ENCODE assay signal across 8 cellular contexts in the genomic region with DNA sequence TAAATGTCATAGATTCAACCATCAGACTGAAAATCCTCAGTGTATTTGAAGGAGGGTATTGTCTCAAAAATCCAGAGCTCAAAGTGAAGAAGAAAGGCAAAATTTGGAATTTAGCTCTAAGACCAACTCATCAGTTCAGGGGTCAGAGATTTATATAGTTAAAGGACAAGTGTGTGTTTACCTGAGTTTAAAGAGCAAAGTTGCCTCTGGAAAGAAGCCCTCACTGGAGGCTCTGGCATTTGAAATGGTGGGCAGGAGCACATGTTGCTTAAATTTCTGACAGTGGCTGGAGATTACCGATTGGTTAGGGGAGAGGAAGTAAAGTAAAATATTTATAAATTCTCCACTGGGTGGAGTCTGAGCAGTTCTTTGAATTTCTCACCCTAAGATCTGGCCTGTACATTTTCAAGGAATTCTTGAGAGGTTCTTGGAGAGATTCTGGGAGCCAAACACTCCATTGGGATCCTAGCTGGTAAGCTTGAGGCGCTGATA. TPM values are rescaled to one million over a fixed set of nuclear protein-coding genes. Genes with fewer than 3 reads are reported as not detected.
DNase-seq lines count a peak whose midpoint lies in the region; ATAC-seq and TF ChIP-seq lines count a peak whose summit lies in the region.

A gene (plus strand): TSS at position 400 of the 492 bp plus-strand sequence. CDS start 7,704 bp downstream, outside the sequence.

- no peak within 1 kb of the TSS for H2AFZ ChIP-seq in PC-9
- H2AFZ ChIP-seq in mesenchymal stem cell (ENCODE audit: low read depth, low read length) = no peak within 1 kb of the TSS

- POLR2A ChIA-PET in PC-9 (lab: Charles Lee; ENCODE audit: unreplicated experiment) = no interaction called here

- H3K27ac Mint-ChIP-seq in activated T-helper 1 cell treated with anti-CD3 and anti-CD28 coated beads, Interleukin-12 subunit alpha, Interleukin-12 subunit beta, Interleukin-2, Interleukin-4 antibody, amounts not matched to agents 30 ng/mL and 10 ng/mL and 1 ng/mL, durations not matched to agents 14 hours and 24 hours and 36 hours = no peak within 1 kb of the TSS
- no peak within 1 kb of the TSS for H3K27ac Mint-ChIP-seq in natural killer cell treated with Interleukin-12 subunit alpha and Interleukin-12 subunit beta and Interleukin-15 and Interleukin-18, amount 100 ng/mL, for 72 hours

- no peak within 1 kb of the TSS for H4K8ac ChIP-seq in mesenchymal stem cell (ENCODE audit: low read length)

- no peaks in the 10 kb centered on the region for H4K20me1 ChIP-seq in PC-9 (ENCODE audit: insufficient read depth)

- H3K4me1 Mint-ChIP-seq in activated T-helper 1 cell treated with anti-CD3 and anti-CD28 coated beads, Interleukin-12 subunit alpha, Interleukin-12 subunit beta, Interleukin-2, Interleukin-4 antibody, amounts not matched to agents 30 ng/mL and 10 ng/mL and 1 ng/mL, durations not matched to agents 14 hours and 24 hours and 36 hours (ENCODE audit: low read depth) = no peaks in the 10 kb centered on the region
- H3K4me1 Mint-ChIP-seq in natural killer cell treated with Interleukin-12 subunit alpha and Interleukin-12 subunit beta and Interleukin-15 and Interleukin-18, amount 100 ng/mL, for 72 hours (ENCODE audit: low read depth in 2 of 2) = no peaks in the 10 kb centered on the region

- H3K18ac ChIP-seq in mesenchymal stem cell (ENCODE audit: low read depth in 1 of 2, low read length in 2 of 2) = no peak within 1 kb of the TSS

- H3K9ac ChIP-seq in mesenchymal stem cell (ENCODE audit: low read length) = peak within 1 kb of the TSS; percentile 75

- ATAC-seq in GM18520 (IDR thresholded peaks at IDR 0.05; ENCODE audit: unreplicated experiment) (peak; percentile 42), HG02798 (IDR thresholded peaks at IDR 0.05; ENCODE audit: poor library complexity, unreplicated experiment) (peak; percentile 59)
- no peak for ATAC-seq in natural killer cell treated with Interleukin-12 subunit alpha and Interleukin-12 subunit beta and Interleukin-15 and Interleukin-18, amount 100 ng/mL, for 72 hours

- H2BK15ac ChIP-seq in mesenchymal stem cell (ENCODE audit: low read depth, poor library complexity, severe bottlenecking) = no peak within 1 kb of the TSS

- H3K14ac ChIP-seq in mesenchymal stem cell (ENCODE audit: low read length in 2 of 2) = no peak within 1 kb of the TSS

- in situ Hi-C loops in G401 (cut with HindIII; ENCODE audit: low sequenced_read_pairs) = no loop called here

- no peak within 1 kb of the TSS for H3K4me3 Mint-ChIP-seq in activated T-helper 1 cell treated with anti-CD3 and anti-CD28 coated beads, Interleukin-12 subunit alpha, Interleukin-12 subunit beta, Interleukin-2, Interleukin-4 antibody, amounts not matched to agents 30 ng/mL and 10 ng/mL and 1 ng/mL, durations not matched to agents 14 hours and 24 hours and 36 hours
- H3K4me3 Mint-ChIP-seq in natural killer cell treated with Interleukin-12 subunit alpha and Interleukin-12 subunit beta and Interleukin-15 and Interleukin-18, amount 100 ng/mL, for 72 hours = no peak within 1 kb of the TSS

- H3K36me3 ChIP-seq in PC-9 (ENCODE audit: low read depth) (peaks cover 12% of the 10 kb centered on the region; the same call in 1 of the 2 replicates), mesenchymal stem cell (ENCODE audit: control insufficient read depth in 1 of 2, insufficient read depth in 2 of 2, low read depth in 1 of 2, low read length in 2 of 2) (no peaks in the 10 kb centered on the region)

- no peak within 1 kb of the TSS for H4K91ac ChIP-seq in mesenchymal stem cell (ENCODE audit: low read length)

- H3K9me2 ChIP-seq in PC-9 (ENCODE audit: insufficient read depth) = no peaks in the 10 kb centered on the region

- no peak within 1 kb of the TSS for H3K4ac ChIP-seq in mesenchymal stem cell (ENCODE audit: low read depth in 1 of 2, low read length in 2 of 2)

- H3K27me3 ChIP-seq in PC-9 (ENCODE audit: insufficient read depth, low read depth) = no peaks in the 10 kb centered on the region
- H3K27me3 ChIP-seq in mesenchymal stem cell (ENCODE audit: control insufficient read depth in 1 of 2, insufficient read depth in 1 of 2, low read length in 2 of 2) = no peaks in the 10 kb centered on the region

- intact Hi-C loops in PC-9 (cut with micrococcal nuclease; ENCODE audit: unreplicated experiment) = loop anchor here (5.0 kb wide), 3 partner anchors 65 to 195 kb away; no protein-coding TSS in a partner anchor
- intact Hi-C loops in activated T-helper 1 cell treated with anti-CD3 and anti-CD28 coated beads, Interleukin-12 subunit alpha, Interleukin-12 subunit beta, Interleukin-2, Interleukin-4 antibody, amounts not matched to agents 30 ng/mL and 10 ng/mL and 1 ng/mL, durations not matched to agents 14 hours and 24 hours and 36 hours (cut with micrococcal nuclease) = no loop called here

- peaks cover 37% of the 10 kb centered on the region for H3K9me3 ChIP-seq in PC-9 (ENCODE audit: insufficient read depth, low read depth)
- H3K9me3 ChIP-seq in mesenchymal stem cell (ENCODE audit: control insufficient read depth, low read length) = no peaks in the 10 kb centered on the region

- H3K27ac ChIP-seq in PC-9 = no peak within 1 kb of the TSS; the same call in 1 of the 2 replicates
- H3K27ac ChIP-seq in mesenchymal stem cell (ENCODE audit: low read length, poor library complexity, severe bottlenecking) = no peak within 1 kb of the TSS

- DNase-seq in PC-9 (no peak), mesenchymal stem cell (peak; percentile 28), G401 (ENCODE audit: low spot score) (no peak), NCI-H2227 treated with DMSO at 0.1 percent for 48 hours (lab: John Stamatoyannopoulos, UW) (no peak)
- DNase-seq in activated T-helper 1 cell treated with anti-CD3 and anti-CD28 coated beads, Interleukin-12 subunit alpha, Interleukin-12 subunit beta, Interleukin-2, Interleukin-4 antibody, amounts not matched to agents 30 ng/mL and 10 ng/mL and 1 ng/mL, durations not matched to agents 14 hours and 24 hours and 36 hours (ENCODE audit: low spot score) = no peak
- no peak for DNase-seq in natural killer cell treated with Interleukin-12 subunit alpha and Interleukin-12 subunit beta and Interleukin-15 and Interleukin-18, amount 100 ng/mL, for 72 hours (ENCODE audit: low spot score)

- no peaks in the 10 kb centered on the region for H3K79me1 ChIP-seq in mesenchymal stem cell (replicated peaks; ENCODE audit: low read length, poor library complexity, severe bottlenecking)

- 78% methylated on average over 1 of the region's 2 CpGs for WGBS in mesenchymal stem cell

- BruUV-seq in PC-9 (replicated peaks; lab: Mats Ljungman, UMichigan) = no TSS peak

- H2BK120ac ChIP-seq in mesenchymal stem cell (ENCODE audit: low read depth, low read length) = no peak within 1 kb of the TSS

- CTCF ChIA-PET in PC-9 (lab: Charles Lee) = no interaction called here

- H2AK5ac ChIP-seq in mesenchymal stem cell (ENCODE audit: low read length, severe bottlenecking) = no peak within 1 kb of the TSS

- H3K4me1 ChIP-seq in PC-9 (replicated peaks; ENCODE audit: insufficient read depth) = peaks cover 43% of the 10 kb centered on the region
- H3K4me1 ChIP-seq in mesenchymal stem cell (ENCODE audit: control insufficient read depth, insufficient read depth, low read depth, low read length) = peaks cover 2% of the 10 kb centered on the region

- H2BK12ac ChIP-seq in mesenchymal stem cell (ENCODE audit: low read length in 2 of 2) = no peak within 1 kb of the TSS

- H3K4me3 ChIP-seq in PC-9 (no peak within 1 kb of the TSS), mesenchymal stem cell (ENCODE audit: insufficient read depth in 1 of 2, low read depth in 1 of 2, low read length in 2 of 2) (peak within 1 kb of the TSS in 1 of 2 experiments; percentile 69)

- H2BK5ac ChIP-seq in mesenchymal stem cell (ENCODE audit: low read depth, low read length, poor library complexity, severe bottlenecking) = no peak within 1 kb of the TSS

- TF ChIP-seq CTCF in PC-9 (conservative IDR thresholded peaks at IDR 0.05) = no peak

- H3K36me3 Mint-ChIP-seq in activated T-helper 1 cell treated with anti-CD3 and anti-CD28 coated beads, Interleukin-12 subunit alpha, Interleukin-12 subunit beta, Interleukin-2, Interleukin-4 antibody, amounts not matched to agents 30 ng/mL and 10 ng/mL and 1 ng/mL, durations not matched to agents 14 hours and 24 hours and 36 hours (ENCODE audit: low read depth) = no peaks in the 10 kb centered on the region
- no peaks in the 10 kb centered on the region for H3K36me3 Mint-ChIP-seq in natural killer cell treated with Interleukin-12 subunit alpha and Interleukin-12 subunit beta and Interleukin-15 and Interleukin-18, amount 100 ng/mL, for 72 hours

- no peak within 1 kb of the TSS for H3K4me2 ChIP-seq in PC-9
- H3K4me2 ChIP-seq in mesenchymal stem cell (ENCODE audit: low read length, poor library complexity, severe bottlenecking) = no peak within 1 kb of the TSS

- H3F3A ChIP-seq in PC-9 (ENCODE audit: insufficient read depth, low read depth) = peaks cover 31% of the 10 kb centered on the region

- no peaks in the 10 kb centered on the region for H3K9me3 Mint-ChIP-seq in activated T-helper 1 cell treated with anti-CD3 and anti-CD28 coated beads, Interleukin-12 subunit alpha, Interleukin-12 subunit beta, Interleukin-2, Interleukin-4 antibody, amounts not matched to agents 30 ng/mL and 10 ng/mL and 1 ng/mL, durations not matched to agents 14 hours and 24 hours and 36 hours
- H3K9me3 Mint-ChIP-seq in natural killer cell treated with Interleukin-12 subunit alpha and Interleukin-12 subunit beta and Interleukin-15 and Interleukin-18, amount 100 ng/mL, for 72 hours = no peaks in the 10 kb centered on the region

- no peaks in the 10 kb centered on the region for H3K79me2 ChIP-seq in PC-9 (ENCODE audit: low read depth)

- H3K23ac ChIP-seq in mesenchymal stem cell (ENCODE audit: low read length in 2 of 2) = no peak within 1 kb of the TSS

- H3K27me3 Mint-ChIP-seq in activated T-helper 1 cell treated with anti-CD3 and anti-CD28 coated beads, Interleukin-12 subunit alpha, Interleukin-12 subunit beta, Interleukin-2, Interleukin-4 antibody, amounts not matched to agents 30 ng/mL and 10 ng/mL and 1 ng/mL, durations not matched to agents 14 hours and 24 hours and 36 hours (ENCODE audit: insufficient read depth) = peaks cover 2% of the 10 kb centered on the region
- H3K27me3 Mint-ChIP-seq in natural killer cell treated with Interleukin-12 subunit alpha and Interleukin-12 subunit beta and Interleukin-15 and Interleukin-18, amount 100 ng/mL, for 72 hours = peaks cover 0 to 3% of the 10 kb centered on the region in 2 donors

RNA-seq across cellular contexts. Expression of the gene that starts here (rescaled TPM):
- 44.5 and 55.7 TPM in 2 replicates for total RNA-seq in PC-9 (2021)
- polyA plus RNA-seq in mesenchymal stem cell (2013, experiment 1 of 2) = 4.1 TPM
- polyA plus RNA-seq in mesenchymal stem cell (2013, experiment 2 of 2) = 4.0 TPM
- total RNA-seq in activated T-helper 1 cell treated with anti-CD3 and anti-CD28 coated beads, Interleukin-12 subunit alpha, Interleukin-12 subunit beta, Interleukin-2, Interleukin-4 antibody, amounts not matched to agents 30 ng/mL and 10 ng/mL and 1 ng/mL, durations not matched to agents 14 hours and 24 hours and 36 hours = not detected in 2 replicates
- not detected in 2 replicates for total RNA-seq in G401 (2014; rRNA removed; shearing (Covaris generic))
- under 1 TPM in 1 of 2 donors, not detected in 1; 0.56 TPM for total RNA-seq in natural killer cell treated with Interleukin-12 subunit alpha and Interleukin-12 subunit beta and Interleukin-15 and Interleukin-18, amount 100 ng/mL, for 72 hours

Comparison
In these comparisons a context has a peak if more than half of its experiments do, and no peak if none do; other contexts are left out.
1. RNA of the gene that starts here (total RNA-seq): 44.5 to 55.7 TPM in PC-9; 0.56 TPM in natural killer cell treated with Interleukin-12 subunit alpha and Interleukin-12 subunit beta and Interleukin-15 and Interleukin-18, amount 100 ng/mL, for 72 hours, not detected in activated T-helper 1 cell treated with anti-CD3 and anti-CD28 coated beads, Interleukin-12 subunit alpha, Interleukin-12 subunit beta, Interleukin-2, Interleukin-4 antibody, amounts not matched to agents 30 ng/mL and 10 ng/mL and 1 ng/mL, durations not matched to agents 14 hours and 24 hours and 36 hours and not detected in G401; every median in the first group is over 10 times any median in the second.
2. ATAC-seq: peak in GM18520 (single experiment) and HG02798 (single experiment); none in natural killer cell treated with Interleukin-12 subunit alpha and Interleukin-12 subunit beta and Interleukin-15 and Interleukin-18, amount 100 ng/mL, for 72 hours (0 of 2).